ENCODE assay signal across 9 cellular contexts in genomic region chr5:87243161-87243877, GRCh38. TPM values are rescaled to one million over a fixed set of nuclear protein-coding genes. Genes with fewer than 3 reads are reported as not detected.
DNase-seq lines count a peak whose midpoint lies in the region; ATAC-seq and TF ChIP-seq lines count a peak whose summit lies in the region.
"Had no signal": no experiment of that assay in that cellular context is flagged by ENCODE, and none has a peak within 500 bp of the region (broad histone marks: within the 10 kb centered on the region; RNA-seq: fewer than 3 reads in every experiment).

No MANE protein-coding gene starts in this region.

- no peak for TF ChIP-seq POLR2A in NB4 (IDR thresholded peaks at IDR 0.05; ENCODE audit: extremely low read depth, insufficient read length)

- peaks cover 2% of the 10 kb centered on the region for H3K4me1 Mint-ChIP-seq in activated CD4-positive, alpha-beta T cell treated with anti-CD3 and anti-CD28 coated beads, Interleukin-2, amount 10 ng/mL, durations not matched to agents 7 days and 5 days

- H3K4me3 Mint-ChIP-seq in activated CD4-positive, alpha-beta T cell treated with anti-CD3 and anti-CD28 coated beads, Interleukin-2, amount 10 ng/mL, durations not matched to agents 7 days and 5 days = no peak overlapping the region

- H3K27ac Mint-ChIP-seq in activated CD4-positive, alpha-beta T cell treated with anti-CD3 and anti-CD28 coated beads, Interleukin-2, amount 10 ng/mL, durations not matched to agents 7 days and 5 days = no peak overlapping the region

- DNase-seq in Daoy (ENCODE audit: low read depth) (peak; percentile 65), NB4 (ENCODE audit: low read depth) (peak; percentile 79), dermis blood vessel endothelial cell (peak; percentile 62), omental fat pad (ENCODE audit: low spot score) (no peak), NCI-H82 treated with DMSO at 0.1 percent for 48 hours (lab: John Stamatoyannopoulos, UW; ENCODE audit: unreplicated experiment) (no peak), GM20000 (ENCODE audit: low spot score) (no peak), NCI-H1105 (lab: John Stamatoyannopoulos, UW) (no peak)
- DNase-seq in activated CD4-positive, alpha-beta T cell treated with anti-CD3 and anti-CD28 coated beads, Interleukin-2, amount 10 ng/mL, durations not matched to agents 7 days and 5 days = no peak
- DNase-seq: sigmoid colon had no signal

- POLR2A ChIA-PET in activated CD4-positive, alpha-beta T cell treated with anti-CD3 and anti-CD28 coated beads, Interleukin-2, amount 10 ng/mL, durations not matched to agents 7 days and 5 days (lab: Charles Lee) = interaction anchor here (0.6 kb wide), 1 partner anchor 54 kb away, joined by 6 read pairs; no protein-coding TSS in a partner anchor

- no peak overlapping the region for H3K4me3 ChIP-seq in NB4 (ENCODE audit: low read depth, low read length)
- H3K4me3 ChIP-seq: sigmoid colon had no signal

- peak; percentile 61 for ATAC-seq in omental fat pad (ENCODE audit: low FRiP score)

- CTCF ChIA-PET in activated CD4-positive, alpha-beta T cell treated with anti-CD3 and anti-CD28 coated beads, Interleukin-2, amount 10 ng/mL, durations not matched to agents 7 days and 5 days (lab: Charles Lee) = interaction anchor here (0.9 kb wide), 1 partner anchor 311 kb away, joined by 3 read pairs; no protein-coding TSS in a partner anchor

- H3K36me3 Mint-ChIP-seq in activated CD4-positive, alpha-beta T cell treated with anti-CD3 and anti-CD28 coated beads, Interleukin-2, amount 10 ng/mL, durations not matched to agents 7 days and 5 days (ENCODE audit: low read depth) = no peaks in the 10 kb centered on the region

- no peaks in the 10 kb centered on the region for H3K27me3 Mint-ChIP-seq in activated CD4-positive, alpha-beta T cell treated with anti-CD3 and anti-CD28 coated beads, Interleukin-2, amount 10 ng/mL, durations not matched to agents 7 days and 5 days

- H3K9me3 Mint-ChIP-seq in activated CD4-positive, alpha-beta T cell treated with anti-CD3 and anti-CD28 coated beads, Interleukin-2, amount 10 ng/mL, durations not matched to agents 7 days and 5 days = no peaks in the 10 kb centered on the region

- no peak for TF ChIP-seq CTCF in NB4 (IDR thresholded peaks at IDR 0.05; ENCODE audit: low read depth, low read length)
- no peak for TF ChIP-seq CTCF in omental fat pad (IDR thresholded peaks at IDR 0.05)
- TF ChIP-seq CTCF in GM20000 (IDR thresholded peaks at IDR 0.05; ENCODE audit: extremely low read depth, missing control alignments) = no peak

RNA-seq across cellular contexts. Expression of gene RASA1, which starts 24.4 kb away (rescaled TPM):
- total RNA-seq in Daoy (2014; rRNA removed; shearing (Covaris generic)) = 37.6 and 43.0 TPM in 2 replicates
- total RNA-seq in dermis blood vessel endothelial cell = 44.1 and 75.4 TPM in 2 replicates
- total RNA-seq in omental fat pad = 10 to 100 TPM; 22.8 to 37.7 (median 30.3) TPM
- 10 to 100 TPM; 19.0 to 20.6 TPM for total RNA-seq in activated CD4-positive, alpha-beta T cell treated with anti-CD3 and anti-CD28 coated beads, Interleukin-2, amount 10 ng/mL, durations not matched to agents 7 days and 5 days

Comparison
In these comparisons a context has a peak if more than half of its experiments do, and no peak if none do; other contexts are left out.
1. DNase-seq: peak in Daoy (single experiment), NB4 (single experiment) and dermis blood vessel endothelial cell (single experiment); none in omental fat pad (single experiment), NCI-H82 treated with DMSO at 0.1 percent for 48 hours (single experiment), GM20000 (single experiment), NCI-H1105 (single experiment) and activated CD4-positive, alpha-beta T cell treated with anti-CD3 and anti-CD28 coated beads, Interleukin-2, amount 10 ng/mL, durations not matched to agents 7 days and 5 days (single experiment).